Comparison of ENCODE assay signal across 18 cellular contexts in the genomic region with DNA sequence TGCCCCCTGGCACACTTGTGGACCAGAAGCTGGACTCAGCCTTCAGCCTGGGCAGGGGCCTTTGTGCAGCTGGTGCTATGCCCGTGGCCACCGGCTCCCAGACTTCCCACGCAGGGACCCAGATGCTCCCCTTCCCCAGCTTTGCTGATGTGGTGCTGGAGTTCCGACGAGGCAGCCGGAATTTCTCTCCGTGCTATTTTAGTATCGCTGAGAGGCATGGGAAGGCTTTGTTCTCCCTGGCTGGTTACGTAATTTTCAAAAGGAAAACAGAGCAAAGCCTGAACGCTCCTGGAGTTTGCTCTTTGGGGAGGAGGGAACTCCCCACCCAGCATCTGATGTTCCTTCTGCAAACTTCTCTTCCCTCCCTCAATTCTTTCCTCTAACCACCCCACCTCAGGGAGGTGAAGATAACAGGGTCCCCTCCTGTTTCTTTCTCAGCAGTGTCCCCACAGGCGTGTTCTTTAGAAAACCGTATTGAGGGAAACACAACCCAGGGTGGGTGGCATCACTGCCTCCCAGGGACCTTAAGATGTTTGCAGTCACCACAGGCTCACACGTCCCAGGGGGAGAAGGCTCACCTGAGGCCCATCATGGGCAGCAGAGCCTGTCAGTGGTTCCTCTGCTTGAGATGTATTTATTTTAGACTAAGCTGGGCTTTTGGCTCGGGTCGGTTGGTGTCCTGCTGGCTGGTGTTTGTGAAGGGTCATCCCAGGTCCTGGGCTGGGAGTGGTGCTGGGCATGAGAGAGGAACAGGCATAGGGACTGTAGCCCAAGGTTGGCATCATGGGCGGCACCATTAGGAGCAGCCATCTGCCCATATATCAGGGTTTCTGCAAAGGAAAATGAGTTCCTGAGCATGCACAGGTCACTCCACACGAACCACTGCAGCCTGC.
A peak's percentile ranks its signal among the peaks of the same experiment; 100 is the strongest.
DNase-seq lines count a peak whose midpoint lies in the region; ATAC-seq, FAIRE-seq and TF ChIP-seq lines count a peak whose summit lies in the region.
"Had no signal": no experiment of that assay in that cellular context is flagged by ENCODE, and none has a peak within 500 bp of the region (broad histone marks: within the 10 kb centered on the region; RNA-seq: fewer than 3 reads in every experiment).

No MANE protein-coding gene starts in this region.

- TF ChIP-seq CTCF in ovary (IDR thresholded peaks at IDR 0.05) (no peak), tibial artery (IDR thresholded peaks at IDR 0.05) (no peak), pancreas (IDR thresholded peaks at IDR 0.05) (no peak)

- 38% methylated on average over 17 of the region's 17 CpGs for whole genome bisulfite sequencing in right cardiac atrium
- 46 to 50% (median 50%) methylated on average over 17 of the region's 17 CpGs for whole genome bisulfite sequencing in ovary, 3 donors
- WGBS in pancreas, 2 donors, result 68 to 72% methylated on average over 17 of the region's 17 CpGs

- H3K36me3 ChIP-seq in ovary, result no peaks in the 10 kb centered on the region
- no peaks in the 10 kb centered on the region for H3K36me3 ChIP-seq in tibial artery
- no peaks in the 10 kb centered on the region for H3K36me3 ChIP-seq in pancreas

- H3K27me3 ChIP-seq in right cardiac atrium (ENCODE audit: control insufficient read depth, insufficient read depth) (no peaks in the 10 kb centered on the region), ovary (no peaks in the 10 kb centered on the region), tibial artery (no peaks in the 10 kb centered on the region), pancreas (no peaks in the 10 kb centered on the region)

- DNase-seq in cerebellum (ENCODE audit: low spot score) (peak; percentile 94), right cardiac atrium (peak in 2 of 3 donors; percentile 61 to 68), ovary (peak; percentile 31 to 52 (median 45)), tibial artery (peak in 1 of 2 donors; percentile 75), NCI-H2196 (lab: John Stamatoyannopoulos, UW; ENCODE audit: unreplicated experiment) (no peak), H54 (ENCODE audit: insufficient read length, low spot score) (no peak), pancreas (no peak)
- no peak for DNase-seq in activated CD4-positive, CD25-positive, alpha-beta regulatory T cell treated with anti-CD3 and anti-CD28 coated beads, Interleukin-2, amount 50 U/mL, for 72 hours
- DNase-seq: amniotic stem cell; DND-41; effector CD8-positive, alpha-beta T cell; foreskin fibroblast; NCI-H1417; NCI-H526; SHP77; T1000 had no signal

- H3K27ac ChIP-seq in right cardiac atrium (ENCODE audit: low read length) (peak overlapping the region; percentile 94), ovary (peak overlapping the region; percentile 70 to 71), tibial artery (peak overlapping the region; percentile 83 to 85), pancreas (no peak overlapping the region)

- no peak for TF ChIP-seq EP300 in ovary (IDR thresholded peaks at IDR 0.05)

- peaks cover 14% of the 10 kb centered on the region for H3K4me1 ChIP-seq in right cardiac atrium (ENCODE audit: control insufficient read depth, insufficient read depth, low read length)
- H3K4me1 ChIP-seq in ovary (ENCODE audit: insufficient read depth), result peaks cover 7% of the 10 kb centered on the region
- H3K4me1 ChIP-seq in tibial artery, result peaks cover 0 to 98% (median 65%) of the 10 kb centered on the region in 4 donors
- no peaks in the 10 kb centered on the region for H3K4me1 ChIP-seq in pancreas

- FAIRE-seq in H54 (lab: Jason Lieb, UNC) (no peak), pancreas (lab: Jason Lieb, UNC) (no peak)
- FAIRE-seq: islet of Langerhans had no signal

- H3K9me3 ChIP-seq in right cardiac atrium (ENCODE audit: control insufficient read depth, low read length) (no peaks in the 10 kb centered on the region), ovary (no peaks in the 10 kb centered on the region), tibial artery (no peaks in the 10 kb centered on the region), pancreas (no peaks in the 10 kb centered on the region)

- intact Hi-C loops in right cardiac atrium (cut with DNase I), result loop anchor here in 1 of 4 donors (5.0 kb wide), 1 partner anchor 127 kb away; no protein-coding TSS in a partner anchor
- intact Hi-C loops in ovary (cut with DNase I), result loop anchor here in 1 of 4 donors (5.0 kb wide), 1 partner anchor 1357 kb away; no protein-coding TSS in a partner anchor
- intact Hi-C loops in tibial artery (cut with DNase I; ENCODE audit: low total_unique reads), result loop anchor here (10.0 kb wide), 1 partner anchor 50 kb away; no protein-coding TSS in a partner anchor
- intact Hi-C loops in pancreas (cut with DNase I), result no loop called here

- ATAC-seq in right cardiac atrium (peak; percentile 20 to 56), pancreas (no peak)
- ATAC-seq: natural killer cell treated with Interleukin-12 subunit alpha and Interleukin-12 subunit beta and Interleukin-15 and Interleukin-18, amount 100 ng/mL, for 72 hours had no signal

- no peak for TF ChIP-seq POLR2A in ovary (IDR thresholded peaks at IDR 0.05)
- no peak for TF ChIP-seq POLR2A in H54 (IDR thresholded peaks at IDR 0.05; ENCODE audit: low read depth, low read length)

- H3K4me3 ChIP-seq in right cardiac atrium (ENCODE audit: low read length) (no peak overlapping the region), ovary (no peak overlapping the region), tibial artery (peak overlapping the region; percentile 28 to 29), pancreas (no peak overlapping the region)

Comparison
In these comparisons a context has a peak if more than half of its experiments do, and no peak if none do; other contexts are left out.
1. DNase-seq: peak in cerebellum (single experiment), right cardiac atrium (2 of 3) and ovary (5 of 5); none in activated CD4-positive, CD25-positive, alpha-beta regulatory T cell treated with anti-CD3 and anti-CD28 coated beads, Interleukin-2, amount 50 U/mL, for 72 hours (single experiment), NCI-H2196 (single experiment), H54 (single experiment) and pancreas (0 of 6).
2. ATAC-seq: peak in right cardiac atrium (2 of 2); none in pancreas (0 of 4).
3. H3K27ac ChIP-seq: peak in right cardiac atrium (single experiment), ovary (2 of 2) and tibial artery (2 of 2); none in pancreas (0 of 4).
4. H3K4me3 ChIP-seq: peak in tibial artery (2 of 2); none in right cardiac atrium (single experiment), ovary (single experiment) and pancreas (0 of 4).